In genomic region chr2:181203412-181203811, GRCh38 we compare ENCODE assay signal across 11 cellular contexts.
DNase-seq lines count a peak whose midpoint lies in the region; ATAC-seq, FAIRE-seq and TF ChIP-seq lines count a peak whose summit lies in the region.
"Had no signal": no experiment of that assay in that cellular context is flagged by ENCODE, and none has a peak within 500 bp of the region (broad histone marks: within the 10 kb centered on the region; RNA-seq: fewer than 3 reads in every experiment).

No MANE protein-coding gene starts in this region.

- DNase-seq in GM04503 (ENCODE audit: low read depth) (peak; percentile 79), RWPE1 (ENCODE audit: low spot score) (peak; percentile 76), fibroblast of mammary gland (ENCODE audit: low read depth) (peak; percentile 79), retinal pigment epithelial cell (ENCODE audit: low read depth) (peak; percentile 62), OCI-M2 (lab: John Stamatoyannopoulos, UW; ENCODE audit: unreplicated experiment) (no peak), GM12891 (ENCODE audit: insufficient read length, low spot score) (no peak)
- no peak for DNase-seq in activated CD4-positive, alpha-beta T cell treated with anti-CD3 and anti-CD28 coated beads for 48 hours
- DNase-seq: activated naive CD4-positive, alpha-beta T cell treated with anti-CD3 and anti-CD28 coated beads, Interleukin-2, amount 10 ng/mL, durations not matched to agents 7 days and 5 days; NCI-H446 treated with DMSO at 0.1 percent for 48 hours had no signal

- no peak for ATAC-seq in GM18498 (IDR thresholded peaks at IDR 0.05; ENCODE audit: unreplicated experiment)

- TF ChIP-seq POLR2A in GM12891 (IDR thresholded peaks at IDR 0.05; ENCODE audit: low read depth, low read length), result no peak

- no peak overlapping the region for H3K4me3 ChIP-seq in fibroblast of mammary gland (ENCODE audit: control insufficient read depth, low read depth, low read length)
- no peak overlapping the region for H3K4me3 ChIP-seq in retinal pigment epithelial cell (ENCODE audit: low read length)

- CTCF ChIA-PET in RWPE1 (lab: Yijun Ruan, JAX), result no interaction called here

- POLR2A ChIA-PET in RWPE1 (lab: Yijun Ruan, JAX; ENCODE audit: low non-redundant PET), result no interaction called here

- FAIRE-seq in GM12891 (lab: Jason Lieb, UNC), result no peak

- no peak overlapping the region for H3K27ac ChIP-seq in RWPE1
- H3K27ac ChIP-seq: neutrophil had no signal

- TF ChIP-seq CTCF in RWPE1 (conservative IDR thresholded peaks at IDR 0.05; ENCODE audit: low read depth), result no peak
- TF ChIP-seq CTCF in fibroblast of mammary gland (conservative IDR thresholded peaks at IDR 0.05; ENCODE audit: control insufficient read depth, insufficient read depth, low read depth, low read length), result no peak
- no peak for TF ChIP-seq CTCF in retinal pigment epithelial cell (conservative IDR thresholded peaks at IDR 0.05; ENCODE audit: low read depth, low read length)

TF ChIP-seq in GM12891, 5 proteins besides CTCF, POLR2A, EP300 and RAD21:
- TF ChIP-seq POLR2AphosphoS5 (IDR thresholded peaks at IDR 0.05; ENCODE audit: low read depth, low read length) (no peak), PAX5 (IDR thresholded peaks at IDR 0.05; ENCODE audit: insufficient read depth, low read length, severe bottlenecking) (no peak), POU2F2 (IDR thresholded peaks at IDR 0.05; ENCODE audit: low read depth, low read length) (no peak), SPI1 (IDR thresholded peaks at IDR 0.05; ENCODE audit: low read depth, low read length) (no peak), TAF1 (IDR thresholded peaks at IDR 0.05; ENCODE audit: low read depth, low read length) (no peak)
TF ChIP-seq in GM12891: peak in this region for 0.

Comparison
In these comparisons a context has a peak if more than half of its experiments do, and no peak if none do; other contexts are left out.
1. DNase-seq: peak in GM04503 (single experiment), RWPE1 (single experiment), fibroblast of mammary gland (single experiment) and retinal pigment epithelial cell (single experiment); none in OCI-M2 (single experiment), activated CD4-positive, alpha-beta T cell treated with anti-CD3 and anti-CD28 coated beads for 48 hours (single experiment) and GM12891 (single experiment).